Comparison of ENCODE assay signal across 18 cellular contexts in the genomic region with DNA sequence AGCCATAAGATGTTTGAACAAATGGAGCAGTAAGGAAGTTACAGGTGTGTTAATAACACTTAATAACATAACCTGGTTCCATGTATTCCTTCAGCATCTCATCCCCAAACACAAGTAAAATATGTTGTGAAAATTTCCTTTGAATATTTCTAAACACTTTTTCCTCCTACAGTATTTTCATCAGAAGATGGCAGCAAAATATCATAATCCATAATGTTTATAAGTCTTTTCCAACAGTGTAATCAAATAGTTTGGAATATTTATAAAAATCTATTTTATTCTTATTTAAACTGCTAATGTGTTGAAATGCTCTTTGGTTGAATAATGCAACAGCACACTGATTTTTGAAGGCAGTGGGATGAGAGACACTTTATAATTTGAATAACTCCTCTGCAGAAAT.
DNase-seq lines count a peak whose midpoint lies in the region; ATAC-seq and TF ChIP-seq lines count a peak whose summit lies in the region.
"Had no signal": no experiment of that assay in that cellular context is flagged by ENCODE, and none has a peak within 500 bp of the region (broad histone marks: within the 10 kb centered on the region; RNA-seq: fewer than 3 reads in every experiment).

No MANE protein-coding gene starts in this region.

- CTCF ChIA-PET in HCT116 (lab: Charles Lee), result no interaction called here

- H3K27me3 ChIP-seq in HCT116 (ENCODE audit: insufficient read depth, low read length) (no peaks in the 10 kb centered on the region), osteoblast (ENCODE audit: insufficient read depth, low read length) (no peaks in the 10 kb centered on the region)

- DNase-seq in HCT116 (ENCODE audit: low read depth, low spot score), result no peak
- DNase-seq in chondrocyte (ENCODE audit: low spot score), result no peak
- DNase-seq in osteoblast (ENCODE audit: insufficient read length, low spot score, missing footprints), result no peak
- DNase-seq in immature natural killer cell, result no peak
- DNase-seq: C1 segment of cervical spinal cord; DMS79 treated with DMSO at 0.1 percent for 48 hours; GF-D8; HFFc6; NCI-H1417 treated with DMSO at 0.1 percent for 48 hours; NCI-H2029 treated with DMSO at 0.1 percent for 48 hours; NCI-H2227 treated with DMSO at 0.1 percent for 48 hours; NCI-H524 treated with DMSO at 0.1 percent for 48 hours; NK-92 treated with Interleukin-12 subunit alpha and Interleukin-12 subunit beta, amount 100 ng/mL, for 24 hours; T-helper 1 cell had no signal

- H4K20me1 ChIP-seq in HCT116 (ENCODE audit: insufficient read depth), result no peaks in the 10 kb centered on the region
- no peaks in the 10 kb centered on the region for H4K20me1 ChIP-seq in osteoblast (ENCODE audit: insufficient read depth, low read length)

- H3K4me3 Mint-ChIP-seq in chondrocyte (ENCODE audit: unreplicated experiment) (no peak overlapping the region), immature natural killer cell (no peak overlapping the region)
- H3K4me3 Mint-ChIP-seq: HFFc6 had no signal

- H3K27me3 Mint-ChIP-seq in chondrocyte (ENCODE audit: low read depth) (no peaks in the 10 kb centered on the region), immature natural killer cell (ENCODE audit: low read depth in 3 of 3) (peaks cover 0 to 1% (median 0%) of the 10 kb centered on the region in 3 donors)

- no peaks in the 10 kb centered on the region for H3K9me2 ChIP-seq in HCT116 (ENCODE audit: insufficient read depth)

- H3K9ac ChIP-seq in HCT116 (ENCODE audit: low read length), result no peak overlapping the region
- H3K9ac ChIP-seq: KMS-11 had no signal

- intact Hi-C loops in HCT116 (cut with micrococcal nuclease), result no loop called here

- RAD21 ChIA-PET in HCT116 (lab: Charles Lee; ENCODE audit: low non-redundant PET in 1 of 2, low total read pairs in 2 of 2, uncharacterized antibody in 2 of 2, unreplicated experiment in 2 of 2), result no interaction called here

- BruUV-seq in HCT116 (replicated peaks; lab: Mats Ljungman, UMichigan), result no TSS peak

- no peak for TF ChIP-seq POLR2A in HCT116 (IDR thresholded peaks at IDR 0.05; ENCODE audit: borderline replicate concordance, extremely low read depth, insufficient read depth, insufficient read length)

- no peak overlapping the region for H2AFZ ChIP-seq in HCT116 (ENCODE audit: low read depth, low read length, poor library complexity, severe bottlenecking)
- no peak overlapping the region for H2AFZ ChIP-seq in osteoblast (ENCODE audit: low read length)

- ATAC-seq in HCT116, result no peak
- no peak for ATAC-seq in HG03378 (IDR thresholded peaks at IDR 0.05; ENCODE audit: unreplicated experiment)
- no peak for ATAC-seq in GM18519 (IDR thresholded peaks at IDR 0.05; ENCODE audit: low FRiP score, unreplicated experiment)

- H3K27ac Mint-ChIP-seq in chondrocyte (ENCODE audit: unreplicated experiment) (no peak overlapping the region), immature natural killer cell (no peak overlapping the region)
- H3K27ac Mint-ChIP-seq: HFFc6 had no signal

- TF ChIP-seq RAD21 in HCT116 (IDR thresholded peaks at IDR 0.05; ENCODE audit: low read depth), result peak; percentile 37; the same call in 1 of the 2 replicates

- no peaks in the 10 kb centered on the region for H3K9me3 Mint-ChIP-seq in chondrocyte (ENCODE audit: low read depth)
- peaks cover 10 to 31% (median 14%) of the 10 kb centered on the region in 6 donors for H3K9me3 Mint-ChIP-seq in immature natural killer cell
- H3K9me3 Mint-ChIP-seq: HFFc6 had no signal

- H3K27ac ChIP-seq in C4-2B (no peak overlapping the region), HCT116 (ENCODE audit: low read depth, low read length) (no peak overlapping the region), osteoblast (ENCODE audit: low read depth, low read length) (no peak overlapping the region)
- H3K27ac ChIP-seq: KMS-11 had no signal

- H3K9me3 ChIP-seq in HCT116 (ENCODE audit: control insufficient read depth in 1 of 2, insufficient read depth in 1 of 2, low read depth in 1 of 2, low read length in 2 of 2) (no peaks in the 10 kb centered on the region), osteoblast (ENCODE audit: low read depth, low read length) (no peaks in the 10 kb centered on the region)

- no peak overlapping the region for H3K4me3 ChIP-seq in HCT116 (replicated peaks in 1 of 2; ENCODE audit: low read depth in 1 of 2, low read length in 2 of 2)
- no peak overlapping the region for H3K4me3 ChIP-seq in osteoblast (ENCODE audit: insufficient read depth, low read length)

- no peaks in the 10 kb centered on the region for H3K79me2 ChIP-seq in HCT116 (ENCODE audit: insufficient read depth, low read length)
- no peaks in the 10 kb centered on the region for H3K79me2 ChIP-seq in osteoblast (ENCODE audit: insufficient read depth, low read length)

- H3K4me1 ChIP-seq in HCT116 (ENCODE audit: control insufficient read depth in 1 of 2, insufficient read depth in 2 of 2, low read length in 2 of 2) (no peaks in the 10 kb centered on the region), osteoblast (ENCODE audit: insufficient read depth, low read length) (no peaks in the 10 kb centered on the region)

- H3K4me2 ChIP-seq in HCT116 (ENCODE audit: low read length) (no peak overlapping the region), osteoblast (ENCODE audit: insufficient read depth, low read length) (no peak overlapping the region)
- H3K4me2 ChIP-seq: KMS-11 had no signal

- H3K4me1 Mint-ChIP-seq in chondrocyte (ENCODE audit: low read depth) (no peaks in the 10 kb centered on the region), immature natural killer cell (no peaks in the 10 kb centered on the region)

- H3K36me3 ChIP-seq in HCT116 (ENCODE audit: control insufficient read depth in 1 of 2, insufficient read depth in 2 of 2, low read length in 2 of 2), result no peaks in the 10 kb centered on the region
- H3K36me3 ChIP-seq in osteoblast (ENCODE audit: insufficient read depth, low read length), result no peaks in the 10 kb centered on the region

- POLR2A ChIA-PET in HCT116 (lab: Charles Lee), result no interaction called here

- TF ChIP-seq CTCF in C4-2B (conservative IDR thresholded peaks at IDR 0.05) (peak; percentile 16; the same call in 1 of the 2 replicates), HCT116 (IDR thresholded peaks at IDR 0.05 in 2 of 3, conservative IDR thresholded peaks at IDR 0.05 in 1 of 3; ENCODE audit: borderline replicate concordance in 1 of 3, insufficient read depth in 1 of 3, low read depth in 2 of 3, low read length in 2 of 3) (no peak), chondrocyte (IDR thresholded peaks at IDR 0.05) (peak; percentile 73), osteoblast (IDR thresholded peaks at IDR 0.05; ENCODE audit: extremely low read depth, low read depth, low read length) (peak; percentile 9)

- H3K36me3 Mint-ChIP-seq in chondrocyte (ENCODE audit: low read depth) (no peaks in the 10 kb centered on the region), immature natural killer cell (no peaks in the 10 kb centered on the region)

TF ChIP-seq in HCT116, 20 proteins besides CTCF, POLR2A, EP300 and RAD21:
- no peak for TF ChIP-seq EZH2 (IDR thresholded peaks at IDR 0.05)
- no peak for TF ChIP-seq TCF7L2 (IDR thresholded peaks at IDR 0.05; ENCODE audit: borderline replicate concordance, extremely low read depth, insufficient read depth, insufficient read length)
- TF ChIP-seq FOSL1 (IDR thresholded peaks at IDR 0.05; ENCODE audit: low read depth), result no peak
- TF ChIP-seq SP1 (IDR thresholded peaks at IDR 0.05; ENCODE audit: low read depth), result no peak
- TF ChIP-seq ELF1 (IDR thresholded peaks at IDR 0.05; ENCODE audit: borderline replicate concordance, low read depth), result no peak
- TF ChIP-seq JUND (IDR thresholded peaks at IDR 0.05), result no peak
- TF ChIP-seq SIN3A (IDR thresholded peaks at IDR 0.05; ENCODE audit: low read depth), result no peak
- TF ChIP-seq ZFX (IDR thresholded peaks at IDR 0.05), result no peak
- TF ChIP-seq, protein P1, sequence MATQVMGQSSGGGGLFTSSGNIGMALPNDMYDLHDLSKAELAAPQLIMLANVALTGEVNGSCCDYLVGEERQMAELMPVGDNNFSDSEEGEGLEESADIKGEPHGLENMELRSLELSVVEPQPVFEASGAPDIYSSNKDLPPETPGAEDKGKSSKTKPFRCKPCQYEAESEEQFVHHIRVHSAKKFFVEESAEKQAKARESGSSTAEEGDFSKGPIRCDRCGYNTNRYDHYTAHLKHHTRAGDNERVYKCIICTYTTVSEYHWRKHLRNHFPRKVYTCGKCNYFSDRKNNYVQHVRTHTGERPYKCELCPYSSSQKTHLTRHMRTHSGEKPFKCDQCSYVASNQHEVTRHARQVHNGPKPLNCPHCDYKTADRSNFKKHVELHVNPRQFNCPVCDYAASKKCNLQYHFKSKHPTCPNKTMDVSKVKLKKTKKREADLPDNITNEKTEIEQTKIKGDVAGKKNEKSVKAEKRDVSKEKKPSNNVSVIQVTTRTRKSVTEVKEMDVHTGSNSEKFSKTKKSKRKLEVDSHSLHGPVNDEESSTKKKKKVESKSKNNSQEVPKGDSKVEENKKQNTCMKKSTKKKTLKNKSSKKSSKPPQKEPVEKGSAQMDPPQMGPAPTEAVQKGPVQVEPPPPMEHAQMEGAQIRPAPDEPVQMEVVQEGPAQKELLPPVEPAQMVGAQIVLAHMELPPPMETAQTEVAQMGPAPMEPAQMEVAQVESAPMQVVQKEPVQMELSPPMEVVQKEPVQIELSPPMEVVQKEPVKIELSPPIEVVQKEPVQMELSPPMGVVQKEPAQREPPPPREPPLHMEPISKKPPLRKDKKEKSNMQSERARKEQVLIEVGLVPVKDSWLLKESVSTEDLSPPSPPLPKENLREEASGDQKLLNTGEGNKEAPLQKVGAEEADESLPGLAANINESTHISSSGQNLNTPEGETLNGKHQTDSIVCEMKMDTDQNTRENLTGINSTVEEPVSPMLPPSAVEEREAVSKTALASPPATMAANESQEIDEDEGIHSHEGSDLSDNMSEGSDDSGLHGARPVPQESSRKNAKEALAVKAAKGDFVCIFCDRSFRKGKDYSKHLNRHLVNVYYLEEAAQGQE (IDR thresholded peaks at IDR 0.05; ENCODE audit: low read depth), result no peak
- TF ChIP-seq POLR2AphosphoS5 (IDR thresholded peaks at IDR 0.05; ENCODE audit: low read depth, low read length), result no peak

Comparison
In these comparisons a context has a peak if more than half of its experiments do, and no peak if none do; other contexts are left out.
1. CTCF ChIP-seq: peak in C4-2B (single experiment), chondrocyte (single experiment) and osteoblast (single experiment); none in HCT116 (0 of 3).